37 cellular contexts compared by ENCODE assay signal in the genomic region with DNA sequence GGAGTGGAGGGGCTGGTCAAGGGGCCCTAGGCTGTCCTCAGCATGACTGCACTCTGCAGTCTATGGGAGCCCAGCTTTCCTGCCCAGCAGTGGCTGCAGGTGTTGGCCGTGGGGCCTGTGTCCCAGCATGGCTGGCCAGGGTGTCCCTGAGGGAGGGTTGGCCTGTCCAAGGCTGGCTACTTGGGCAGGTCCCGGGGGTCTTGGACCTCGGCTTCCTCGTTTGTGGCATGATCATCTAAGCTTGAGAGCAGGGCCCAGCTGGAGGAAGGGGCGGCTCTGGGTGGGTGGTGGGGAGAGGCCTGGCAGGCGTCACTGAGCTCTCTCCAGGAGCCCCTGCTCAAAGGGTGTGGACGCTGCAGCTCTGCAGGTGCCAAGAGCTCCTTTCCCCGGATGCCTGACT. TPM values are rescaled to one million over a fixed set of nuclear protein-coding genes. Genes with fewer than 3 reads are reported as not detected.
"Had no signal": no experiment of that assay in that cellular context is flagged by ENCODE, and none has a peak within 500 bp of the region (broad histone marks: within the 10 kb centered on the region; RNA-seq: fewer than 3 reads in every experiment).

No MANE protein-coding gene starts in this region.

- H3K4me3 ChIP-seq: ascending aorta, breast epithelium, cardiac muscle cell, coronary artery, dorsolateral prefrontal cortex, heart left ventricle had no signal

- H3K4me1 ChIP-seq: ascending aorta, breast epithelium had no signal

- ATAC-seq: activated CD4-positive, alpha-beta T cell treated with anti-CD3 and anti-CD28 coated beads for 36 hours; activated CD8-positive, alpha-beta memory T cell treated with anti-CD3 and anti-CD28 coated beads, Interleukin-2, amount 10 ng/mL, durations not matched to agents 7 days and 5 days; activated CD8-positive, alpha-beta T cell treated with anti-CD3 and anti-CD28 coated beads, Interleukin-2, amount 10 ng/mL, durations not matched to agents 7 days and 5 days; activated naive CD4-positive, alpha-beta T cell treated with anti-CD3 and anti-CD28 coated beads, Interleukin-2, amount 50 U/mL, for 72 hours; esophagus mucosa; heart left ventricle; T-helper 17 cell had no signal

- H3K36me3 ChIP-seq: ascending aorta, breast epithelium, cardiac muscle cell, heart left ventricle, WERI-Rb-1 had no signal

- H3K9me3 ChIP-seq: ascending aorta, breast epithelium, heart left ventricle had no signal

- H3K27ac ChIP-seq: ascending aorta, breast epithelium, cardiac muscle cell, coronary artery, WERI-Rb-1 had no signal

- H3K27me3 Mint-ChIP-seq: activated CD4-positive, alpha-beta T cell treated with anti-CD3 and anti-CD28 coated beads for 36 hours; activated CD4-positive, alpha-beta T cell treated with anti-CD3 and anti-CD28 coated beads, Interleukin-2, amount 10 ng/mL, durations not matched to agents 24 days and 14 days; activated CD8-positive, alpha-beta memory T cell treated with anti-CD3 and anti-CD28 coated beads, Interleukin-2, amount 10 ng/mL, durations not matched to agents 7 days and 5 days; activated naive CD8-positive, alpha-beta T cell treated with anti-CD3 and anti-CD28 coated beads, Interleukin-2, amount 10 ng/mL, durations not matched to agents 7 days and 5 days had no signal

- DNase-seq: activated B cell treated with CpG ODN at 0.5 μM for 24 hours; activated CD4-positive, alpha-beta memory T cell treated with anti-CD3 and anti-CD28 coated beads for 36 hours; activated CD4-positive, alpha-beta T cell treated with anti-CD3 and anti-CD28 coated beads for 36 hours; activated CD4-positive, alpha-beta T cell treated with anti-CD3 and anti-CD28 coated beads, Interleukin-2, amount 10 ng/mL, durations not matched to agents 24 days and 14 days; activated CD4-positive, CD25-positive, alpha-beta regulatory T cell treated with anti-CD3 and anti-CD28 coated beads, Interleukin-2, amount 50 U/mL, for 72 hours; activated CD8-positive, alpha-beta memory T cell treated with anti-CD3 and anti-CD28 coated beads, Interleukin-2, amount 10 ng/mL, durations not matched to agents 7 days and 5 days; activated CD8-positive, alpha-beta memory T cell treated with anti-CD3 and anti-CD28 coated beads, Interleukin-2, amount 50 U/mL, for 4 hours; activated CD8-positive, alpha-beta T cell treated with anti-CD3 and anti-CD28 coated beads, Interleukin-2, amount 10 ng/mL, durations not matched to agents 7 days and 5 days; activated gamma-delta T cell; activated naive CD4-positive, alpha-beta T cell; activated naive CD4-positive, alpha-beta T cell treated with anti-CD3 and anti-CD28 coated beads, Interleukin-2, amount 10 ng/mL, durations not matched to agents 7 days and 5 days; activated naive CD8-positive, alpha-beta T cell treated with anti-CD3 and anti-CD28 coated beads, Interleukin-2, amount 10 ng/mL, durations not matched to agents 7 days and 5 days; activated T-cell treated with anti-CD3 and anti-CD28 coated beads, Interleukin-2, amount 50 U/mL, for 1 hour; activated T-cell treated with anti-CD3 and anti-CD28 coated beads, Interleukin-2, amount 50 U/mL, for 48 hours; central memory CD4-positive, alpha-beta T cell; cerebellar nuclear complex; effector memory CD4-positive, alpha-beta T cell; endodermal cell; foreskin fibroblast; heart left ventricle; T-helper 1 cell; T-helper 17 cell; T1000; WERI-Rb-1 had no signal

- H3K9me3 Mint-ChIP-seq: activated B cell treated with CpG ODN at 0.5 μM for 24 hours; activated CD4-positive, alpha-beta memory T cell treated with anti-CD3 and anti-CD28 coated beads for 36 hours; activated CD4-positive, alpha-beta T cell treated with anti-CD3 and anti-CD28 coated beads, Interleukin-2, amount 10 ng/mL, durations not matched to agents 24 days and 14 days; activated naive CD4-positive, alpha-beta T cell treated with anti-CD3 and anti-CD28 coated beads, Interleukin-2, amount 10 ng/mL, durations not matched to agents 7 days and 5 days; activated naive CD4-positive, alpha-beta T cell treated with anti-CD3 and anti-CD28 coated beads, Interleukin-2, amount 50 U/mL, for 72 hours; activated naive CD8-positive, alpha-beta T cell treated with anti-CD3 and anti-CD28 coated beads, Interleukin-2, amount 10 ng/mL, durations not matched to agents 7 days and 5 days; activated T-helper 1 cell treated with anti-CD3 and anti-CD28 coated beads, Interleukin-12 subunit alpha, Interleukin-12 subunit beta, Interleukin-2, Interleukin-4 antibody, amounts not matched to agents 30 ng/mL and 10 ng/mL and 1 ng/mL, durations not matched to agents 14 hours and 24 hours and 36 hours; activated T-helper 2 cell treated with anti-CD3 and anti-CD28 coated beads, Interferon-gamma antibody, Interleukin-2, Interleukin-4, amounts not matched to agents 10 μg/mL and 5 μg/mL and 100 μg/mL, durations not matched to agents 14 hours and 24 hours and 36 hours; dendritic cell treated with granulocyte-macrophage colony-stimulating factor and Interleukin-4, amounts not matched to agents 40 ng/mL and 50 ng/mL, for 4 days; endodermal cell; T-helper 2 cell treated with Interferon-gamma antibody and Interleukin-4, amounts not matched to agents 5 μg/mL and 100 μg/mL, for 36 hours had no signal

- H3K36me3 Mint-ChIP-seq: activated CD4-positive, alpha-beta memory T cell treated with anti-CD3 and anti-CD28 coated beads for 36 hours; activated CD8-positive, alpha-beta memory T cell treated with anti-CD3 and anti-CD28 coated beads, Interleukin-2, amount 10 ng/mL, durations not matched to agents 7 days and 5 days; activated naive CD4-positive, alpha-beta T cell treated with anti-CD3 and anti-CD28 coated beads, Interleukin-2, amount 10 ng/mL, durations not matched to agents 7 days and 5 days; activated naive CD4-positive, alpha-beta T cell treated with anti-CD3 and anti-CD28 coated beads, Interleukin-2, amount 50 U/mL, for 72 hours; activated naive CD8-positive, alpha-beta T cell treated with anti-CD3 and anti-CD28 coated beads, Interleukin-2, amount 10 ng/mL, durations not matched to agents 7 days and 5 days; brain had no signal

- H3K27me3 ChIP-seq: ascending aorta, cardiac muscle cell, dorsolateral prefrontal cortex had no signal

- H3K4me1 Mint-ChIP-seq: activated B cell treated with CpG ODN at 0.5 μM for 24 hours; activated CD4-positive, alpha-beta T cell treated with anti-CD3 and anti-CD28 coated beads for 36 hours; activated CD4-positive, alpha-beta T cell treated with anti-CD3 and anti-CD28 coated beads, Interleukin-2, amount 10 ng/mL, durations not matched to agents 24 days and 14 days; activated CD8-positive, alpha-beta memory T cell treated with anti-CD3 and anti-CD28 coated beads, Interleukin-2, amount 10 ng/mL, durations not matched to agents 7 days and 5 days; activated naive CD4-positive, alpha-beta T cell treated with anti-CD3 and anti-CD28 coated beads, Interleukin-2, amount 10 ng/mL, durations not matched to agents 7 days and 5 days; activated naive CD8-positive, alpha-beta T cell treated with anti-CD3 and anti-CD28 coated beads, Interleukin-2, amount 10 ng/mL, durations not matched to agents 7 days and 5 days; T-helper 17 cell had no signal

- H3K27ac Mint-ChIP-seq: activated B cell treated with CpG ODN at 0.5 μM for 24 hours; activated CD4-positive, alpha-beta memory T cell treated with anti-CD3 and anti-CD28 coated beads for 36 hours; activated CD4-positive, alpha-beta T cell treated with anti-CD3 and anti-CD28 coated beads for 36 hours; activated CD4-positive, alpha-beta T cell treated with anti-CD3 and anti-CD28 coated beads, Interleukin-2, amount 10 ng/mL, durations not matched to agents 24 days and 14 days; activated CD8-positive, alpha-beta memory T cell treated with anti-CD3 and anti-CD28 coated beads, Interleukin-2, amount 10 ng/mL, durations not matched to agents 7 days and 5 days; activated CD8-positive, alpha-beta T cell treated with anti-CD3 and anti-CD28 coated beads, Interleukin-2, amount 10 ng/mL, durations not matched to agents 7 days and 5 days; activated naive CD4-positive, alpha-beta T cell treated with anti-CD3 and anti-CD28 coated beads, Interleukin-2, amount 10 ng/mL, durations not matched to agents 7 days and 5 days; activated naive CD8-positive, alpha-beta T cell treated with anti-CD3 and anti-CD28 coated beads, Interleukin-2, amount 10 ng/mL, durations not matched to agents 7 days and 5 days; activated T-helper 1 cell treated with anti-CD3 and anti-CD28 coated beads, Interleukin-12 subunit alpha, Interleukin-12 subunit beta, Interleukin-2, Interleukin-4 antibody, amounts not matched to agents 30 ng/mL and 10 ng/mL and 1 ng/mL, durations not matched to agents 14 hours and 24 hours and 36 hours; activated T-helper 2 cell treated with anti-CD3 and anti-CD28 coated beads, Interferon-gamma antibody, Interleukin-2, Interleukin-4, amounts not matched to agents 10 μg/mL and 5 μg/mL and 100 μg/mL, durations not matched to agents 14 hours and 24 hours and 36 hours; endodermal cell; T-helper 17 cell; T-helper 2 cell treated with Interferon-gamma antibody and Interleukin-4, amounts not matched to agents 5 μg/mL and 100 μg/mL, for 36 hours had no signal

- FAIRE-seq: frontal cortex had no signal

- H3K4me3 Mint-ChIP-seq: activated B cell treated with CpG ODN at 0.5 μM for 24 hours; activated CD4-positive, alpha-beta memory T cell treated with anti-CD3 and anti-CD28 coated beads for 36 hours; activated CD4-positive, alpha-beta T cell treated with anti-CD3 and anti-CD28 coated beads for 36 hours; activated CD4-positive, alpha-beta T cell treated with anti-CD3 and anti-CD28 coated beads, Interleukin-2, amount 10 ng/mL, durations not matched to agents 24 days and 14 days; activated CD8-positive, alpha-beta memory T cell treated with anti-CD3 and anti-CD28 coated beads, Interleukin-2, amount 10 ng/mL, durations not matched to agents 7 days and 5 days; activated CD8-positive, alpha-beta T cell treated with anti-CD3 and anti-CD28 coated beads, Interleukin-2, amount 10 ng/mL, durations not matched to agents 7 days and 5 days; activated naive CD4-positive, alpha-beta T cell treated with anti-CD3 and anti-CD28 coated beads, Interleukin-2, amount 10 ng/mL, durations not matched to agents 7 days and 5 days; activated naive CD8-positive, alpha-beta T cell treated with anti-CD3 and anti-CD28 coated beads, Interleukin-2, amount 10 ng/mL, durations not matched to agents 7 days and 5 days; activated T-helper 1 cell treated with anti-CD3 and anti-CD28 coated beads, Interleukin-12 subunit alpha, Interleukin-12 subunit beta, Interleukin-2, Interleukin-4 antibody, amounts not matched to agents 30 ng/mL and 10 ng/mL and 1 ng/mL, durations not matched to agents 14 hours and 24 hours and 36 hours; brain; dendritic cell treated with granulocyte-macrophage colony-stimulating factor and Interleukin-4, amounts not matched to agents 40 ng/mL and 50 ng/mL, for 4 days; endodermal cell; T-helper 17 cell; T-helper 2 cell treated with Interferon-gamma antibody and Interleukin-4, amounts not matched to agents 5 μg/mL and 100 μg/mL, for 36 hours had no signal

RNA-seq across cellular contexts. Expression of a gene that starts 43.7 kb away (rescaled TPM):
- total RNA-seq: activated CD4-positive, alpha-beta T cell treated with anti-CD3 and anti-CD28 coated beads, Interleukin-2, amount 10 ng/mL, durations not matched to agents 24 days and 14 days; activated CD8-positive, alpha-beta memory T cell treated with anti-CD3 and anti-CD28 coated beads, Interleukin-2, amount 10 ng/mL, durations not matched to agents 7 days and 5 days; activated CD8-positive, alpha-beta T cell treated with anti-CD3 and anti-CD28 coated beads, Interleukin-2, amount 10 ng/mL, durations not matched to agents 7 days and 5 days; activated naive CD8-positive, alpha-beta T cell treated with anti-CD3 and anti-CD28 coated beads, Interleukin-2, amount 10 ng/mL, durations not matched to agents 7 days and 5 days; activated T-helper 1 cell treated with anti-CD3 and anti-CD28 coated beads, Interleukin-12 subunit alpha, Interleukin-12 subunit beta, Interleukin-2, Interleukin-4 antibody, amounts not matched to agents 30 ng/mL and 10 ng/mL and 1 ng/mL, durations not matched to agents 14 hours and 24 hours and 36 hours; activated T-helper 2 cell treated with anti-CD3 and anti-CD28 coated beads, Interferon-gamma antibody, Interleukin-2, Interleukin-4, amounts not matched to agents 10 μg/mL and 5 μg/mL and 100 μg/mL, durations not matched to agents 14 hours and 24 hours and 36 hours; ascending aorta; T-helper 17 cell had no signal
